1 cellular context compared by ENCODE assay signal in the genomic region with DNA sequence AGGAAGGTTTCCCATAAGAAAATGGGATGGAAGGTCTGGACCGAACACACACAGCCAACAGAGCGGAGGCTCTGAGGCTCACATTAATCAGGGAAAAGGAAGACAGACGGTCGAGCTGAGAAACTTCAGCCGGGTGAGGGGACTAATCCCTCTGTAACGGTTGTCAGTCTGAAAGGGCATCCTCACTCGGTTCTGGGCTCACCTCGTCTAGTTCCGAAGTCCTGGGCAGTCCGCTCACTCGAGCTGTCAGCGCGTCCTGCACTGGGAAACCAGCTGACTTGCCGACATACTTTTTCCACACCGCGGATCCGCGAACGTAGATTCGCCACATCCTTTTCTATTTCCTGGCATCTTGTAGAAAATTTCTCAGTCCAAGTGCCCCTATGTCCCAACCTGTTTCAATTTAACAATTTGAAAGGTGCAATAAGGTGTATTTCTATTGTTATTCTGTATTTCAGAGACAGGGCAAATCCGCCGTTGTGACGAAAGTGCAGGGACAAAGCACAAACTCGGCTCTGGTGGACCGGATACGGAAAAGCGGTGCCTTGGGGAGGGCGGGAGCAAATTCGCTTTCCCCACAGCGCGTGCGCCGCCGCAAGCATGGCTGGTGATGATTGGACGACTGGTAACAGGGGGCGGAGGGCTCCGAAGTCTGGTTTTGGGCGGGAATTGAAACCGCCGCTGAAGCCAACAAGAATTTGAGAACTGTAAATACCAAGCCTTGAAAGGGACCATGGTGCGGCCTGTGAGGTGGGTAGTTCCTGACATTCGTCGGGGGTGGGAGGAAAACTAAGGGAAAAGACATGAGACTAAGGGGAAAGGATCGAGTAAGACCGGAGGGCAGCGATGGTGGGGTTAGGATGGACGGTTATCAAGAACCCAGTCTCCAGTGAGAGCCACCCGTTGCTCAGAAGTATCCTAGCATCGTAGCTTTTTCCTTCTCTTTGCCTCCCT.
TF ChIP-seq lines count a peak whose summit lies in the region.

A gene with protein sequence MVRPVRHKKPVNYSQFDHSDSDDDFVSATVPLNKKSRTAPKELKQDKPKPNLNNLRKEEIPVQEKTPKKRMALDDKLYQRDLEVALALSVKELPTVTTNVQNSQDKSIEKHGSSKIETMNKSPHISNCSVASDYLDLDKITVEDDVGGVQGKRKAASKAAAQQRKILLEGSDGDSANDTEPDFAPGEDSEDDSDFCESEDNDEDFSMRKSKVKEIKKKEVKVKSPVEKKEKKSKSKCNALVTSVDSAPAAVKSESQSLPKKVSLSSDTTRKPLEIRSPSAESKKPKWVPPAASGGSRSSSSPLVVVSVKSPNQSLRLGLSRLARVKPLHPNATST (plus strand): TSS at position 684 of the 954 bp plus-strand sequence. CDS start 50 bp downstream, at position 734.

TF ChIP-seq in liver, 16 proteins besides CTCF, POLR2A, EP300 and RAD21 (continued from another document):
- TF ChIP-seq, protein P1, sequence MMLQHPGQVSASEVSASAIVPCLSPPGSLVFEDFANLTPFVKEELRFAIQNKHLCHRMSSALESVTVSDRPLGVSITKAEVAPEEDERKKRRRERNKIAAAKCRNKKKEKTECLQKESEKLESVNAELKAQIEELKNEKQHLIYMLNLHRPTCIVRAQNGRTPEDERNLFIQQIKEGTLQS (IDR thresholded peaks at IDR 0.05): peak; percentile 71
- peak in 1 of 2 donors; percentile 62 for TF ChIP-seq JUND (IDR thresholded peaks at IDR 0.05)
- TF ChIP-seq, protein P2, sequence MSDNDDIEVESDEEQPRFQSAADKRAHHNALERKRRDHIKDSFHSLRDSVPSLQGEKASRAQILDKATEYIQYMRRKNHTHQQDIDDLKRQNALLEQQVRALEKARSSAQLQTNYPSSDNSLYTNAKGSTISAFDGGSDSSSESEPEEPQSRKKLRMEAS (IDR thresholded peaks at IDR 0.05): peak; percentile 95
- TF ChIP-seq, protein P3, sequence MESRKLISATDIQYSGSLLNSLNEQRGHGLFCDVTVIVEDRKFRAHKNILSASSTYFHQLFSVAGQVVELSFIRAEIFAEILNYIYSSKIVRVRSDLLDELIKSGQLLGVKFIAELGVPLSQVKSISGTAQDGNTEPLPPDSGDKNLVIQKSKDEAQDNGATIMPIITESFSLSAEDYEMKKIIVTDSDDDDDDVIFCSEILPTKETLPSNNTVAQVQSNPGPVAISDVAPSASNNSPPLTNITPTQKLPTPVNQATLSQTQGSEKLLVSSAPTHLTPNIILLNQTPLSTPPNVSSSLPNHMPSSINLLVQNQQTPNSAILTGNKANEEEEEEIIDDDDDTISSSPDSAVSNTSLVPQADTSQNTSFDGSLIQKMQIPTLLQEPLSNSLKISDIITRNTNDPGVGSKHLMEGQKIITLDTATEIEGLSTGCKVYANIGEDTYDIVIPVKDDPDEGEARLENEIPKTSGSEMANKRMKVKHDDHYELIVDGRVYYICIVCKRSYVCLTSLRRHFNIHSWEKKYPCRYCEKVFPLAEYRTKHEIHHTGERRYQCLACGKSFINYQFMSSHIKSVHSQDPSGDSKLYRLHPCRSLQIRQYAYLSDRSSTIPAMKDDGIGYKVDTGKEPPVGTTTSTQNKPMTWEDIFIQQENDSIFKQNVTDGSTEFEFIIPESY (IDR thresholded peaks at IDR 0.05): peak; percentile 85
